ENCODE assay signal across 8 cellular contexts in genomic region chr3:111577798-111578685, GRCh38. TPM values are rescaled to one million over a fixed set of nuclear protein-coding genes. Genes with fewer than 3 reads are reported as not detected.
A peak's percentile ranks its signal among the peaks of the same experiment; 100 is the strongest.
DNase-seq lines count a peak whose midpoint lies in the region; ATAC-seq and TF ChIP-seq lines count a peak whose summit lies in the region.

No MANE protein-coding gene starts in this region.

- DNase-seq in SIG-M5 treated with dmso at 0.1 percent for 504 hours (lab: John Stamatoyannopoulos, UW; ENCODE audit: unreplicated experiment) = peak; percentile 67
- no peak for DNase-seq in SIG-M5 (lab: John Stamatoyannopoulos, UW)
- peak; percentile 78 for DNase-seq in RWPE1 (ENCODE audit: low spot score)
- DNase-seq in retinal pigment epithelial cell (ENCODE audit: low read depth) = peak; percentile 43
- DNase-seq in putamen (ENCODE audit: low spot score) = no peak

- CTCF ChIA-PET in RWPE1 (lab: Yijun Ruan, JAX) = interaction anchor here (0.6 to 1.9 kb wide), 9 partner anchors 12 to 1111 kb away, joined by 3 to 17 read pairs (median 4); no protein-coding TSS in a partner anchor

- no peak overlapping the region for H3K4me3 ChIP-seq in retinal pigment epithelial cell (ENCODE audit: low read length)

- POLR2A ChIA-PET in RWPE1 (lab: Yijun Ruan, JAX; ENCODE audit: low non-redundant PET) = no interaction called here

- ATAC-seq in GM21390 (IDR thresholded peaks at IDR 0.05; ENCODE audit: unreplicated experiment) (peak; percentile 93), HG03565 (IDR thresholded peaks at IDR 0.05; ENCODE audit: unreplicated experiment) (peak; percentile 97), esophagus mucosa (peak; percentile 91)

- peak; percentile 61 for TF ChIP-seq CTCF in RWPE1 (conservative IDR thresholded peaks at IDR 0.05; ENCODE audit: low read depth)
- peak; percentile 67 for TF ChIP-seq CTCF in retinal pigment epithelial cell (conservative IDR thresholded peaks at IDR 0.05; ENCODE audit: low read depth, low read length)

- no peak overlapping the region for H3K27ac ChIP-seq in RWPE1

RNA-seq across cellular contexts. Expression of gene ZBED2, which starts 17.1 kb away (rescaled TPM):
- 6.8 TPM for total RNA-seq in esophagus mucosa

RNA-seq across cellular contexts. Expression of gene CD96, which starts 36.0 kb away (rescaled TPM):
- 1.0 TPM for total RNA-seq in esophagus mucosa

Comparison
In these comparisons a context has a peak if more than half of its experiments do, and no peak if none do; other contexts are left out.
1. DNase-seq: peak in SIG-M5 treated with dmso at 0.1 percent for 504 hours (single experiment), RWPE1 (single experiment) and retinal pigment epithelial cell (single experiment); none in SIG-M5 (single experiment) and putamen (single experiment).
2. Peak in every context shown above with its lines, with median percentiles within 50 percentile points of each other: ATAC-seq.